ENCODE assay signal across 9 cellular contexts in genomic region chr3:14142567-14143270, GRCh38. TPM values are rescaled to one million over a fixed set of nuclear protein-coding genes. Genes with fewer than 3 reads are reported as not detected.
DNase-seq lines count a peak whose midpoint lies in the region; ATAC-seq and TF ChIP-seq lines count a peak whose summit lies in the region.
"Had no signal": no experiment of that assay in that cellular context is flagged by ENCODE, and none has a peak within 500 bp of the region (broad histone marks: within the 10 kb centered on the region; RNA-seq: fewer than 3 reads in every experiment).

No MANE protein-coding gene starts in this region.

- TF ChIP-seq CTCF in gastroesophageal sphincter (IDR thresholded peaks at IDR 0.05) (no peak), ovary (IDR thresholded peaks at IDR 0.05) (no peak)

- H3K27me3 ChIP-seq in gastroesophageal sphincter = no peaks in the 10 kb centered on the region
- no peaks in the 10 kb centered on the region for H3K27me3 ChIP-seq in ovary

- H3K36me3 ChIP-seq in gastroesophageal sphincter (peaks cover 0 to 72% of the 10 kb centered on the region in 2 donors), ovary (no peaks in the 10 kb centered on the region)

- peaks cover 61% of the 10 kb centered on the region for H3K4me1 Mint-ChIP-seq in activated T-cell treated with anti-CD3 and anti-CD28 coated beads, Interleukin-2, amount 50 U/mL, for 24 hours (ENCODE audit: low read depth)

- no peak overlapping the region for H3K4me3 ChIP-seq in Jurkat, Clone E6-1 (ENCODE audit: low read length)
- H3K4me3 ChIP-seq in gastroesophageal sphincter (no peak overlapping the region), ovary (no peak overlapping the region)

- no peaks in the 10 kb centered on the region for H3K27me3 Mint-ChIP-seq in activated T-cell treated with anti-CD3 and anti-CD28 coated beads, Interleukin-2, amount 50 U/mL, for 24 hours

- ATAC-seq in gastroesophageal sphincter = no peak

- H3K9me3 Mint-ChIP-seq in activated T-cell treated with anti-CD3 and anti-CD28 coated beads, Interleukin-2, amount 50 U/mL, for 24 hours = no peaks in the 10 kb centered on the region

- H3K9me3 ChIP-seq in gastroesophageal sphincter = no peaks in the 10 kb centered on the region
- no peaks in the 10 kb centered on the region for H3K9me3 ChIP-seq in ovary

- intact Hi-C loops in ovary (cut with DNase I) = no loop called here

- peaks cover 93% of the 10 kb centered on the region for H3K36me3 Mint-ChIP-seq in activated T-cell treated with anti-CD3 and anti-CD28 coated beads, Interleukin-2, amount 50 U/mL, for 24 hours (ENCODE audit: low read depth)

- peak; percentile 77 for DNase-seq in Jurkat, Clone E6-1 (ENCODE audit: low read depth, low spot score)
- no peak for DNase-seq in activated T-cell treated with anti-CD3 and anti-CD28 coated beads, Interleukin-2, amount 50 U/mL, for 24 hours
- peak; percentile 34 to 42 for DNase-seq in stimulated activated CD8-positive, alpha-beta memory T cell treated with anti-CD3 and anti-CD28 coated beads, Interleukin-7, amount 100 ng/mL, for 4 hours (ENCODE audit: low read depth in 2 of 2)
- DNase-seq in germinal center (ENCODE audit: low spot score) (no peak), NCI-H748 (lab: John Stamatoyannopoulos, UW; ENCODE audit: unreplicated experiment) (no peak), ovary (no peak), DMS53 treated with DMSO at 0.1 percent for 48 hours (lab: John Stamatoyannopoulos, UW; ENCODE audit: unreplicated experiment) (no peak)
- DNase-seq: NCI-H1930 had no signal

- H3K4me1 ChIP-seq in gastroesophageal sphincter (peaks cover 9 to 68% (median 27%) of the 10 kb centered on the region in 3 donors), ovary (ENCODE audit: insufficient read depth) (peaks cover 8% of the 10 kb centered on the region)

- peak overlapping the region; percentile 18 for H3K4me3 Mint-ChIP-seq in activated T-cell treated with anti-CD3 and anti-CD28 coated beads, Interleukin-2, amount 50 U/mL, for 24 hours

- no peak for TF ChIP-seq POLR2A in gastroesophageal sphincter (IDR thresholded peaks at IDR 0.05)
- TF ChIP-seq POLR2A in ovary (IDR thresholded peaks at IDR 0.05) = no peak

- 61 to 64% methylated on average over 8 of the region's 8 CpGs for WGBS in gastroesophageal sphincter (ENCODE audit: low coverage in 1 of 2), 2 donors
- WGBS in ovary, 3 donors = 70 to 73% (median 71%) methylated on average over 8 of the region's 8 CpGs

- peak overlapping the region; percentile 86 to 97 (median 90) for H3K27ac ChIP-seq in gastroesophageal sphincter
- H3K27ac ChIP-seq in ovary = peak overlapping the region in 1 of 2 donors; percentile 22

- TF ChIP-seq EP300 in gastroesophageal sphincter (IDR thresholded peaks at IDR 0.05) (no peak), ovary (IDR thresholded peaks at IDR 0.05) (no peak)

- H3K27ac Mint-ChIP-seq in activated T-cell treated with anti-CD3 and anti-CD28 coated beads, Interleukin-2, amount 50 U/mL, for 24 hours = peak overlapping the region; percentile 92

RNA-seq across cellular contexts. Expression of gene TMEM43, which starts 17.9 kb away (rescaled TPM):
- 27.9 TPM for polyA plus RNA-seq in Jurkat, Clone E6-1 (2012; ENCODE audit: insufficient read depth, insufficient read length)
- 100 to 1,000 TPM; 115 to 227 (median 183) TPM for total RNA-seq in gastroesophageal sphincter
- total RNA-seq in ovary = 10 to 100 TPM; 72.0 to 100.0 (median 87.3) TPM
- polyA plus RNA-seq in ovary = 100 to 1,000 TPM in 1 of 2 donors, 10 to 100 TPM in 1; 82.3 to 104 TPM

RNA-seq across cellular contexts. Expression of gene CHCHD4, which starts 18.0 kb away (rescaled TPM):
- 45.2 TPM for polyA plus RNA-seq in Jurkat, Clone E6-1 (2012; ENCODE audit: insufficient read depth, insufficient read length)
- total RNA-seq in gastroesophageal sphincter (10 to 100 TPM; 14.5 to 32.9 (median 25.7) TPM), ovary (10 to 100 TPM; 10.1 to 16.7 (median 12.2) TPM)
- 10 to 100 TPM; 11.7 to 22.2 TPM for polyA plus RNA-seq in ovary

RNA-seq across cellular contexts. Expression of gene XPC, which starts 35.7 kb away (rescaled TPM):
- 24.8 TPM for polyA plus RNA-seq in Jurkat, Clone E6-1 (2012; ENCODE audit: insufficient read depth, insufficient read length)
- total RNA-seq in gastroesophageal sphincter (10 to 100 TPM; 27.6 to 73.0 (median 34.4) TPM), ovary (10 to 100 TPM; 38.7 to 50.8 (median 40.6) TPM)
- polyA plus RNA-seq in ovary = 10 to 100 TPM; 36.2 to 63.1 TPM

RNA-seq across cellular contexts. Expression of gene LSM3, which starts 35.9 kb away (rescaled TPM):
- polyA plus RNA-seq in Jurkat, Clone E6-1 (2012; ENCODE audit: insufficient read depth, insufficient read length) = 45.3 TPM
- total RNA-seq in gastroesophageal sphincter (10 to 100 TPM in 3 of 4 donors, 1 to 10 TPM in 1; 7.9 to 15.6 (median 12.7) TPM), ovary (10 to 100 TPM in 3 of 7 donors, 1 to 10 TPM in 4; 7.9 to 12.0 (median 9.7) TPM)
- polyA plus RNA-seq in ovary = 10 to 100 TPM; 11.2 to 18.6 TPM

Comparison
In these comparisons a context has a peak if more than half of its experiments do, and no peak if none do; other contexts are left out.
1. DNase-seq: peak in Jurkat, Clone E6-1 (single experiment) and stimulated activated CD8-positive, alpha-beta memory T cell treated with anti-CD3 and anti-CD28 coated beads, Interleukin-7, amount 100 ng/mL, for 4 hours (2 of 2); none in activated T-cell treated with anti-CD3 and anti-CD28 coated beads, Interleukin-2, amount 50 U/mL, for 24 hours (single experiment), germinal center (single experiment), NCI-H748 (single experiment), ovary (0 of 5) and DMS53 treated with DMSO at 0.1 percent for 48 hours (single experiment).